In genomic region chr9:93467062-93467416, GRCh38 we compare ENCODE assay signal across 14 cellular contexts. TPM values are rescaled to one million over a fixed set of nuclear protein-coding genes. Genes with fewer than 3 reads are reported as not detected.
A peak's percentile ranks its signal among the peaks of the same experiment; 100 is the strongest.
DNase-seq lines count a peak whose midpoint lies in the region; ATAC-seq, FAIRE-seq and TF ChIP-seq lines count a peak whose summit lies in the region.
"Had no signal": no experiment of that assay in that cellular context is flagged by ENCODE, and none has a peak within 500 bp of the region (broad histone marks: within the 10 kb centered on the region; RNA-seq: fewer than 3 reads in every experiment).

No MANE protein-coding gene starts in this region.

- no peaks in the 10 kb centered on the region for H3K9me3 ChIP-seq in CD8-positive, alpha-beta T cell (ENCODE audit: low read length)
- H3K9me3 ChIP-seq in GM12878 (replicated peaks; ENCODE audit: control insufficient read depth, insufficient read depth, low read length) = no peaks in the 10 kb centered on the region; the same call in 2 of the 3 replicates
- H3K9me3 ChIP-seq in mucosa of rectum (ENCODE audit: control insufficient read depth in 2 of 2, low read length in 2 of 2) = no peaks in the 10 kb centered on the region
- H3K9me3 ChIP-seq: uterus had no signal

- H3K27me3 ChIP-seq in CD8-positive, alpha-beta T cell (ENCODE audit: insufficient read depth, low read length) = no peaks in the 10 kb centered on the region
- H3K27me3 ChIP-seq in GM12878 (replicated peaks in 1 of 2; ENCODE audit: control insufficient read depth in 2 of 2, insufficient read depth in 2 of 2, low read length in 1 of 2) (no peaks in the 10 kb centered on the region), mucosa of rectum (ENCODE audit: control insufficient read depth in 2 of 2, insufficient read depth in 2 of 2, low read length in 2 of 2) (no peaks in the 10 kb centered on the region)
- H3K27me3 ChIP-seq: uterus had no signal

- H3K27ac Mint-ChIP-seq in CD8-positive, alpha-beta T cell = peak overlapping the region; percentile 33

- peaks cover 4% of the 10 kb centered on the region for H3K36me3 ChIP-seq in CD8-positive, alpha-beta T cell (ENCODE audit: insufficient read depth, low read length)
- H3K36me3 ChIP-seq in GM12878 (ENCODE audit: control insufficient read depth in 2 of 2, insufficient read depth in 2 of 2, low read length in 1 of 2) (peaks cover 3 to 13% of the 10 kb centered on the region in 2 experiments; a peak in 2 of 4 replicates), mucosa of rectum (ENCODE audit: control insufficient read depth in 2 of 2, insufficient read depth in 2 of 2, low read length in 2 of 2) (peaks cover 0 to 8% of the 10 kb centered on the region in 2 donors)
- H3K36me3 ChIP-seq: uterus had no signal

- BruUV-seq in GM12878 (replicated peaks; lab: Mats Ljungman, UMichigan) = no TSS peak

- peak overlapping the region; percentile 27 for H3K4me3 Mint-ChIP-seq in CD8-positive, alpha-beta T cell

- no peak for FAIRE-seq in GM12878 (lab: Jason Lieb, UNC)
- FAIRE-seq: frontal cortex had no signal

- POLR2A ChIA-PET in CD8-positive, alpha-beta T cell (lab: Charles Lee) = no interaction called here
- POLR2A ChIA-PET in GM12878 (lab: Charles Lee) = interaction anchor here (0.9 kb wide), 1 partner anchor 13 kb away, joined by 3 read pairs; the partner anchor contains the start of gene FAM120AOS

- H3K4me1 Mint-ChIP-seq in CD8-positive, alpha-beta T cell (ENCODE audit: low read depth) = peaks cover 84% of the 10 kb centered on the region

- H4K20me1 ChIP-seq in GM12878 (ENCODE audit: control insufficient read depth, insufficient read depth) = no peaks in the 10 kb centered on the region

- TF ChIP-seq POLR2A in GM12878 (IDR thresholded peaks at IDR 0.05; ENCODE audit: low read depth, low read length) = no peak

- no peak overlapping the region; the same call in 1 of the 2 replicates for H3K9ac ChIP-seq in GM12878 (ENCODE audit: control insufficient read depth, insufficient read depth, low read length)
- H3K9ac ChIP-seq in mucosa of rectum (ENCODE audit: low read depth in 1 of 2, low read length in 2 of 2) = peak overlapping the region in 1 of 2 donors; percentile 21

- SMC1A ChIA-PET in GM12878 (lab: Charles Lee; ENCODE audit: uncharacterized antibody, unreplicated experiment) = interaction anchor here (1.4 to 3.6 kb wide), 2 partner anchors 10 to 13 kb away, joined by 5 to 17 read pairs; partner anchors contain the start of gene FAM120AOS

- intact Hi-C loops in CD8-positive, alpha-beta T cell (cut with DNase I, micrococcal nuclease) = no loop called here
- intact Hi-C loops in GM12878 (cut with micrococcal nuclease; ENCODE audit: unreplicated experiment) = no loop called here

- ATAC-seq in CD8-positive, alpha-beta T cell = no peak
- ATAC-seq in GM12878 = peak; percentile 24; the same call in 2 of the 3 replicates

- TF ChIP-seq RAD21 in GM12878 (IDR thresholded peaks at IDR 0.05; ENCODE audit: insufficient read depth, low read depth, low read length) = no peak

- TF ChIP-seq CTCF in CD8-positive, alpha-beta T cell (IDR thresholded peaks at IDR 0.05) = no peak
- TF ChIP-seq CTCF in GM12878 (IDR thresholded peaks at IDR 0.05 in 2 of 3, conservative IDR thresholded peaks at IDR 0.05 in 1 of 3; ENCODE audit: control insufficient read depth in 2 of 3, extremely low read depth in 1 of 3, insufficient read depth in 1 of 3, low read depth in 3 of 3, low read length in 3 of 3) = no peak

- DNase-seq in CD8-positive, alpha-beta T cell = no peak
- DNase-seq in M059J (ENCODE audit: low read depth) = peak; percentile 60
- DNase-seq in GM12878 (ENCODE audit: low read depth, low spot score) = no peak
- DNase-seq in cerebellar nuclear complex (lab: John Stamatoyannopoulos, UW) = no peak
- DNase-seq in stimulated activated naive CD4-positive, alpha-beta T cell treated with Interleukin-2 at 50 U/mL for 16 hours (lab: John Stamatoyannopoulos, UW) = no peak
- DNase-seq in NAMALWA (ENCODE audit: low spot score) = no peak
- no peak for DNase-seq in NCI-H510A (lab: John Stamatoyannopoulos, UW)
- DNase-seq: amygdala; DMS79; NCI-H446; stimulated activated CD4-positive, alpha-beta T cell treated with anti-CD3 and anti-CD28 coated beads, Interleukin-2, amount 100 ng/mL, for 24 hours; uterus had no signal

- 4% methylated on average over 3 of the region's 3 CpGs for WGBS in GM12878 (ENCODE audit: insufficient coverage, insufficient replicate concordance, low lambda C conversion rate, missing lambda C conversion rate)

- H3K36me3 Mint-ChIP-seq in CD8-positive, alpha-beta T cell = peaks cover 13% of the 10 kb centered on the region

- H3K9me3 Mint-ChIP-seq in CD8-positive, alpha-beta T cell = no peaks in the 10 kb centered on the region

- H2AFZ ChIP-seq in GM12878 (ENCODE audit: control insufficient read depth, low read depth, low read length) = no peak overlapping the region

- TF ChIP-seq EP300 in GM12878 (IDR thresholded peaks at IDR 0.05; ENCODE audit: borderline replicate concordance in 1 of 2, control insufficient read depth in 1 of 2, low read depth in 2 of 2, low read length in 2 of 2) = no peak

- CTCF ChIA-PET in CD8-positive, alpha-beta T cell (lab: Charles Lee) = no interaction called here
- CTCF ChIA-PET in GM12878 (lab: Yijun Ruan, JAX) = no interaction called here

- RAD21 ChIA-PET in GM12878 (lab: Charles Lee; ENCODE audit: unreplicated experiment) = no interaction called here

- no peak overlapping the region for H3K4me3 ChIP-seq in CD8-positive, alpha-beta T cell (ENCODE audit: low read depth, low read length)
- H3K4me3 ChIP-seq in GM12878 (peak overlapping the region; percentile 26; the same call in 1 of the 2 replicates), mucosa of rectum (ENCODE audit: low read length in 2 of 2) (peak overlapping the region in 1 of 2 donors; percentile 8)
- H3K4me3 ChIP-seq: uterus had no signal

- H3K27me3 Mint-ChIP-seq in CD8-positive, alpha-beta T cell (ENCODE audit: low read depth) = no peaks in the 10 kb centered on the region

- in situ Hi-C loops in GM12878 (cut with MboI) = no loop called here

- H3K79me2 ChIP-seq in GM12878 (ENCODE audit: control insufficient read depth, insufficient read depth, low read length) = peaks cover 93% of the 10 kb centered on the region

- H3K4me1 ChIP-seq in CD8-positive, alpha-beta T cell (ENCODE audit: insufficient read depth, low read length) = peaks cover 40% of the 10 kb centered on the region
- H3K4me1 ChIP-seq in GM12878 (ENCODE audit: control insufficient read depth, insufficient read depth, low read length) (peaks cover 31% of the 10 kb centered on the region), mucosa of rectum (ENCODE audit: control insufficient read depth in 2 of 2, insufficient read depth in 2 of 2, low read length in 2 of 2) (peaks cover 56 to 66% of the 10 kb centered on the region in 2 donors)

- no peak overlapping the region for H3K27ac ChIP-seq in CD8-positive, alpha-beta T cell (ENCODE audit: low read depth, low read length)
- H3K27ac ChIP-seq in GM12878 (ENCODE audit: control insufficient read depth, insufficient read depth) (peak overlapping the region; percentile 61), mucosa of rectum (ENCODE audit: low read depth in 2 of 2, low read length in 2 of 2) (peak overlapping the region; percentile 95 to 96)
- H3K27ac ChIP-seq: uterus had no signal

- peak overlapping the region; percentile 66 for H3K4me2 ChIP-seq in GM12878 (ENCODE audit: control insufficient read depth, insufficient read depth)

TF ChIP-seq in GM12878, 131 proteins besides CTCF, POLR2A, EP300 and RAD21 (continues in another document):
- TF ChIP-seq ZBED1 (IDR thresholded peaks at IDR 0.05; ENCODE audit: borderline replicate concordance) = no peak

RNA-seq across cellular contexts. Expression of gene FAM120AOS, which starts 13.7 kb away (rescaled TPM):
- total RNA-seq in CD8-positive, alpha-beta T cell = 10 to 100 TPM; 40.3 to 40.7 TPM
- total RNA-seq in M059J (2014; rRNA removed; shearing (Covaris generic)) = 48.3 and 56.1 TPM in 2 replicates
- 45.1 and 45.8 TPM in 2 replicates for total RNA-seq in GM12878 (2013; cell fraction: nucleolus; rRNA removed)
- total RNA-seq in GM12878 (2014; rRNA removed) (28.9 and 32.3 TPM in 2 replicates), GM12878 (2014; rRNA removed; fragmentation: Illumina TruSeq; extraction: Trizol) (30.9 and 33.6 TPM in 2 replicates), GM12878 (2021) (32.3 and 35.6 TPM in 2 replicates)
- polyA plus RNA-seq in GM12878 (2011; ENCODE audit: low read depth) = 12.3 TPM
- polyA plus RNA-seq in GM12878 (2011; rRNA removed) (29.8 and 36.6 TPM in 2 replicates), GM12878 (2014; fragmentation: Illumina TruSeq; extraction: Trizol) (43.5 and 48.4 TPM in 2 replicates), GM12878 (2014; fragmentation: Nextera tagmentation; extraction: Ambion mirVana) (10 to 100 TPM; 15.9 to 18.8 TPM), GM12878 (2014; rRNA removed) (35.0 and 39.6 TPM in 2 replicates), GM12878 (2016; fragmentation: Nextera tagmentation; extraction: Ambion mirVana) (10 to 100 TPM; 52.1 to 55.1 TPM)
- polyA plus RNA-seq in GM12878 (2011; cell fraction: cytosol; rRNA removed) = 19.7 and 19.9 TPM in 2 replicates
- polyA plus RNA-seq in GM12878 (2011; cell fraction: nucleus; rRNA removed) = 17.3 and 17.7 TPM in 2 replicates
- 21.7 and 27.0 TPM in 2 replicates for polyA plus RNA-seq in GM12878 (2012)
- 17.0 and 22.8 TPM in 2 replicates for polyA minus RNA-seq in GM12878 (2011; rRNA and poly(A)+ RNA removed)
- polyA minus RNA-seq in GM12878 (2011; cell fraction: cytosol; rRNA and poly(A)+ RNA removed) = 6.9 and 8.4 TPM in 2 replicates
- 16.8 and 25.6 TPM in 2 replicates for polyA minus RNA-seq in GM12878 (2011; cell fraction: nucleus; rRNA and poly(A)+ RNA removed)

RNA-seq across cellular contexts. Expression of gene FAM120A, which starts 15.6 kb away (rescaled TPM):
- total RNA-seq in CD8-positive, alpha-beta T cell = 10 to 100 TPM; 39.4 to 39.7 TPM
- total RNA-seq in M059J (2014; rRNA removed; shearing (Covaris generic)) = 62.5 and 100 TPM in 2 replicates
- total RNA-seq in GM12878 (2013; cell fraction: nucleolus; rRNA removed) = 141 and 148 TPM in 2 replicates
- total RNA-seq in GM12878 (2014; rRNA removed) (59.5 and 66.2 TPM in 2 replicates), GM12878 (2014; rRNA removed; fragmentation: Illumina TruSeq; extraction: Trizol) (55.1 and 58.1 TPM in 2 replicates), GM12878 (2021) (87.1 and 89.6 TPM in 2 replicates)
- 19.6 TPM for polyA plus RNA-seq in GM12878 (2011; ENCODE audit: low read depth)
- polyA plus RNA-seq in GM12878 (2011; rRNA removed) (61.3 and 61.5 TPM in 2 replicates), GM12878 (2014; fragmentation: Illumina TruSeq; extraction: Trizol) (55.4 and 65.6 TPM in 2 replicates), GM12878 (2014; fragmentation: Nextera tagmentation; extraction: Ambion mirVana) (10 to 100 TPM; 13.1 to 21.3 TPM), GM12878 (2014; rRNA removed) (46.6 and 46.9 TPM in 2 replicates), GM12878 (2016; fragmentation: Nextera tagmentation; extraction: Ambion mirVana) (10 to 100 TPM; 23.9 to 25.6 TPM)
- 52.7 and 56.0 TPM in 2 replicates for polyA plus RNA-seq in GM12878 (2011; cell fraction: cytosol; rRNA removed)
- 54.6 and 67.6 TPM in 2 replicates for polyA plus RNA-seq in GM12878 (2011; cell fraction: nucleus; rRNA removed)
- polyA plus RNA-seq in GM12878 (2012) = 35.7 and 45.8 TPM in 2 replicates
- polyA minus RNA-seq in GM12878 (2011; rRNA and poly(A)+ RNA removed) = 151 and 163 TPM in 2 replicates
- polyA minus RNA-seq in GM12878 (2011; cell fraction: cytosol; rRNA and poly(A)+ RNA removed) = 75.3 and 80.9 TPM in 2 replicates
- polyA minus RNA-seq in GM12878 (2011; cell fraction: nucleus; rRNA and poly(A)+ RNA removed) = 73.5 and 109 TPM in 2 replicates
